Comparison of ENCODE assay signal across 20 cellular contexts in genomic region chr17:59257101-59257500, GRCh38. TPM values are rescaled to one million over a fixed set of nuclear protein-coding genes. Genes with fewer than 3 reads are reported as not detected.
A peak's percentile ranks its signal among the peaks of the same experiment; 100 is the strongest.
DNase-seq lines count a peak whose midpoint lies in the region; ATAC-seq, FAIRE-seq and TF ChIP-seq lines count a peak whose summit lies in the region.
"Had no signal": no experiment of that assay in that cellular context is flagged by ENCODE, and none has a peak within 500 bp of the region (broad histone marks: within the 10 kb centered on the region; RNA-seq: fewer than 3 reads in every experiment).

No MANE protein-coding gene starts in this region.

- H3K27me3 Mint-ChIP-seq in activated naive CD8-positive, alpha-beta T cell treated with anti-CD3 and anti-CD28 coated beads, Interleukin-2, amount 50 U/mL, for 24 hours, result no peaks in the 10 kb centered on the region
- H3K27me3 Mint-ChIP-seq in activated naive CD8-positive, alpha-beta T cell treated with anti-CD3 and anti-CD28 coated beads for 36 hours, result no peaks in the 10 kb centered on the region
- no peaks in the 10 kb centered on the region for H3K27me3 Mint-ChIP-seq in endodermal cell (ENCODE audit: insufficient read depth)
- H3K27me3 Mint-ChIP-seq in MCF 10A (ENCODE audit: insufficient read depth, unreplicated experiment), result no peaks in the 10 kb centered on the region
- H3K27me3 Mint-ChIP-seq: CD4-positive, alpha-beta memory T cell; T-cell had no signal

- no peaks in the 10 kb centered on the region for H3K9me3 Mint-ChIP-seq in activated naive CD8-positive, alpha-beta T cell treated with anti-CD3 and anti-CD28 coated beads, Interleukin-2, amount 50 U/mL, for 24 hours
- H3K9me3 Mint-ChIP-seq in activated naive CD8-positive, alpha-beta T cell treated with anti-CD3 and anti-CD28 coated beads for 36 hours, result no peaks in the 10 kb centered on the region
- H3K9me3 Mint-ChIP-seq in endodermal cell, result no peaks in the 10 kb centered on the region
- H3K9me3 Mint-ChIP-seq in MCF 10A (ENCODE audit: unreplicated experiment), result no peaks in the 10 kb centered on the region
- H3K9me3 Mint-ChIP-seq: CD4-positive, alpha-beta memory T cell; T-cell had no signal

- H3K27me3 ChIP-seq in endodermal cell (ENCODE audit: control insufficient read depth, insufficient read depth, low read length, poor library complexity, severe bottlenecking), result no peaks in the 10 kb centered on the region
- H3K27me3 ChIP-seq: BLaER1 had no signal

- peak overlapping the region; percentile 57 for H3K4me3 ChIP-seq in endodermal cell (ENCODE audit: low read length)
- H3K4me3 ChIP-seq: BLaER1 had no signal

- WGBS in endodermal cell (ENCODE audit: insufficient coverage in 1 of 2, insufficient read length in 1 of 2), 2 experiments, result 71% methylated on average over 2 of the region's 2 CpGs; no CpG with 5 or more reads in 1 of the 2 experiments

- POLR2A ChIA-PET in MCF 10A (lab: Yijun Ruan, JAX), result no interaction called here

- intact Hi-C loops in left ventricle myocardium superior (cut with micrococcal nuclease) (no loop called here), MCF 10A (cut with micrococcal nuclease) (no loop called here)

- TF ChIP-seq CTCF in endodermal cell (conservative IDR thresholded peaks at IDR 0.05) (no peak), MCF 10A (IDR thresholded peaks at IDR 0.05; ENCODE audit: unreplicated experiment) (no peak)

- H3K27ac Mint-ChIP-seq in activated naive CD8-positive, alpha-beta T cell treated with anti-CD3 and anti-CD28 coated beads, Interleukin-2, amount 50 U/mL, for 24 hours, result peak overlapping the region; percentile 11
- H3K27ac Mint-ChIP-seq in activated naive CD8-positive, alpha-beta T cell treated with anti-CD3 and anti-CD28 coated beads for 36 hours, result no peak overlapping the region
- H3K27ac Mint-ChIP-seq in endodermal cell (no peak overlapping the region), MCF 10A (ENCODE audit: low read depth, unreplicated experiment) (no peak overlapping the region)
- H3K27ac Mint-ChIP-seq: CD4-positive, alpha-beta memory T cell; T-cell had no signal

- CTCF ChIA-PET in MCF 10A (lab: Yijun Ruan, JAX), result no interaction called here

- DNase-seq in activated naive CD8-positive, alpha-beta T cell treated with anti-CD3 and anti-CD28 coated beads, Interleukin-2, amount 50 U/mL, for 24 hours, result no peak
- DNase-seq in activated naive CD8-positive, alpha-beta T cell treated with anti-CD3 and anti-CD28 coated beads for 36 hours, result no peak
- DNase-seq in NCI-H510A treated with DMSO at 0.1 percent for 48 hours (lab: John Stamatoyannopoulos, UW) (peak; percentile 17), endodermal cell (no peak), urothelium cell line (ENCODE audit: low spot score) (no peak), left ventricle myocardium superior (no peak), MCF 10A (ENCODE audit: unreplicated experiment) (no peak)
- DNase-seq: Calu3; CD4-positive, alpha-beta memory T cell; GF-D8; GOT3; NCI-H1105; NCI-H524 treated with DMSO at 0.1 percent for 48 hours; NK-92 treated with Interleukin-12 subunit alpha and Interleukin-12 subunit beta, amount 100 ng/mL, for 24 hours; SIG-M5; T-cell had no signal

- FAIRE-seq in urothelium cell line (lab: Jason Lieb, UNC), result peak; percentile 90

- no peak for ATAC-seq in activated naive CD8-positive, alpha-beta T cell treated with anti-CD3 and anti-CD28 coated beads, Interleukin-2, amount 50 U/mL, for 24 hours
- no peak for ATAC-seq in GM21737 (IDR thresholded peaks at IDR 0.05; ENCODE audit: unreplicated experiment)
- ATAC-seq in left ventricle myocardium superior, result no peak
- ATAC-seq: HCT116, SK-N-SH treated with all-trans-retinoic acid at 6 μM for 48 hours, T-cell had no signal

- peaks cover 4% of the 10 kb centered on the region for H3K36me3 ChIP-seq in endodermal cell (ENCODE audit: control insufficient read depth, insufficient read depth, low read length)
- H3K36me3 ChIP-seq: BLaER1 had no signal

- H3K4me3 Mint-ChIP-seq in activated naive CD8-positive, alpha-beta T cell treated with anti-CD3 and anti-CD28 coated beads, Interleukin-2, amount 50 U/mL, for 24 hours, result no peak overlapping the region
- no peak overlapping the region for H3K4me3 Mint-ChIP-seq in activated naive CD8-positive, alpha-beta T cell treated with anti-CD3 and anti-CD28 coated beads for 36 hours
- H3K4me3 Mint-ChIP-seq in endodermal cell (no peak overlapping the region), MCF 10A (ENCODE audit: unreplicated experiment) (no peak overlapping the region)
- H3K4me3 Mint-ChIP-seq: CD4-positive, alpha-beta memory T cell; T-cell had no signal

- no peaks in the 10 kb centered on the region for H3K4me1 ChIP-seq in endodermal cell (ENCODE audit: control insufficient read depth, insufficient read depth, low read length)
- H3K4me1 ChIP-seq: BLaER1 had no signal

- H3K9ac ChIP-seq in endodermal cell (ENCODE audit: extremely low read depth, low read length, poor library complexity, severe bottlenecking), result no peak overlapping the region
- H3K9ac ChIP-seq: BLaER1 had no signal

- H3K9me3 ChIP-seq in endodermal cell (ENCODE audit: control insufficient read depth, low read length), result no peaks in the 10 kb centered on the region
- H3K9me3 ChIP-seq: BLaER1 had no signal

- no peaks in the 10 kb centered on the region for H3K4me1 Mint-ChIP-seq in activated naive CD8-positive, alpha-beta T cell treated with anti-CD3 and anti-CD28 coated beads, Interleukin-2, amount 50 U/mL, for 24 hours
- no peaks in the 10 kb centered on the region for H3K4me1 Mint-ChIP-seq in activated naive CD8-positive, alpha-beta T cell treated with anti-CD3 and anti-CD28 coated beads for 36 hours
- H3K4me1 Mint-ChIP-seq in endodermal cell (peaks cover 8% of the 10 kb centered on the region), MCF 10A (ENCODE audit: insufficient read depth, unreplicated experiment) (no peaks in the 10 kb centered on the region)
- H3K4me1 Mint-ChIP-seq: CD4-positive, alpha-beta memory T cell; T-cell had no signal

- no peak overlapping the region for H3K27ac ChIP-seq in endodermal cell (ENCODE audit: low read depth, low read length)
- H3K27ac ChIP-seq: BLaER1 had no signal

- no peaks in the 10 kb centered on the region for H3K36me3 Mint-ChIP-seq in activated naive CD8-positive, alpha-beta T cell treated with anti-CD3 and anti-CD28 coated beads, Interleukin-2, amount 50 U/mL, for 24 hours (ENCODE audit: low read depth)
- no peaks in the 10 kb centered on the region for H3K36me3 Mint-ChIP-seq in activated naive CD8-positive, alpha-beta T cell treated with anti-CD3 and anti-CD28 coated beads for 36 hours
- H3K36me3 Mint-ChIP-seq in endodermal cell (ENCODE audit: low read depth) (peaks cover 15% of the 10 kb centered on the region), MCF 10A (ENCODE audit: insufficient read depth, unreplicated experiment) (no peaks in the 10 kb centered on the region)

- BruUV-seq in MCF 10A (replicated peaks; lab: Mats Ljungman, UMichigan), result no TSS peak

RNA-seq across cellular contexts. Expression of gene GDPD1, which starts 36.8 kb away (rescaled TPM):
- total RNA-seq in activated naive CD8-positive, alpha-beta T cell treated with anti-CD3 and anti-CD28 coated beads for 36 hours, result 1 to 10 TPM; 1.7 to 1.9 TPM
- 10 to 100 TPM; 23.2 to 42.1 TPM for total RNA-seq in endodermal cell
- 13.6 TPM for polyA plus RNA-seq in endodermal cell (2013, experiment 1 of 2)
- polyA plus RNA-seq in endodermal cell (2013, experiment 2 of 2), result 12.4 TPM
- 3.3 TPM for total RNA-seq in left ventricle myocardium superior
- 2.2 and 2.9 TPM in 2 replicates for total RNA-seq in MCF 10A (2022)

RNA-seq across cellular contexts. Expression of gene SMG8, which starts 47.3 kb away (rescaled TPM):
- 10 to 100 TPM; 20.6 to 22.3 TPM for total RNA-seq in activated naive CD8-positive, alpha-beta T cell treated with anti-CD3 and anti-CD28 coated beads for 36 hours
- total RNA-seq in endodermal cell, result 10 to 100 TPM; 22.5 to 24.0 TPM
- polyA plus RNA-seq in endodermal cell (2013, experiment 1 of 2), result 21.1 TPM
- 19.5 TPM for polyA plus RNA-seq in endodermal cell (2013, experiment 2 of 2)
- 11.3 TPM for total RNA-seq in left ventricle myocardium superior
- total RNA-seq in MCF 10A (2022), result 12.0 and 15.1 TPM in 2 replicates
